Comparison of ENCODE assay signal across 20 cellular contexts in the genomic region with DNA sequence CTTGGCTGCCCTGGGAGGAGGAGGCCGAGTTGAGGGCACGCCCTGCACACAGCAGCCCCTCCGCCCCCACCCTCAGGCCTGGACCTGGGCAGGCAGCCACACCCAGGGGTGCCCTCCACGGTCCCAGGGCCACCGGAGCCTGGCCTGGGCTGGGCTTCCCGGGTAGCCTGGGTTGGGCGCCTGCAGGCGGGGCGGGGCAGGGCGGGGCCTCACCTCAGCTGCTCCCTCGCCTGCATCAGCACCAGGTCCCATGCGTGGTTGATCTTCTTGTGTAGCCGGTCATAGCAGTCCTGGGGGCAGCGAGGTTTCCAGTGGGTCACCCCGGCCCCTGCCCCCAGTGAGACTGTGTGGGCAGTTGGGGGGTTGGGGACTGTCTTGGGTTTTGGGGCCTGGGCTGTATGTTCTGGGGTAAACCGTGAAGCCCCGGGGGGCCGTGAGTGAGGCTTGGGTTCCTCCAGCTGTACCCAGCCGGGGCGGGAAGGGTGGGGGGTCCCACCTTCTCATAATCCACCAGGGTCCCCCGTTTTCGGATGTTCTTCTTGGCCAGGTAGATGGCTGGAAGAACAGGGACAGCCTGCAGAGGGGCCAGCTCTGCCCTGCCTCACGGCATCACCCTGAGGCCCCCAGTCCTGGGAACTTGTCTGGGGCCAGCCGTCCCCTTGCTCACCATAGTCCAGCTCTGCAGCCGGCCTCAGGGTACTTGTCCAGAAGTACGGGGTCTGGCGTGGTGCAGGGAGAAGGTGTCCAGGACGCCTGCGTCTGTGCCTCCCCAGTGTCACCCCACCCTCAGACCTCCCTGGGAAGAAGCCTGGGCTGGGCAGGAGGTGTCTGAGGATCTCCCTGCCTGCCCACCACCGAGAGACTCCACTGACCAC. TPM values are rescaled to one million over a fixed set of nuclear protein-coding genes. Genes with fewer than 3 reads are reported as not detected.
DNase-seq lines count a peak whose midpoint lies in the region; ATAC-seq, FAIRE-seq and TF ChIP-seq lines count a peak whose summit lies in the region.
"Had no signal": no experiment of that assay in that cellular context is flagged by ENCODE, and none has a peak within 500 bp of the region (broad histone marks: within the 10 kb centered on the region; RNA-seq: fewer than 3 reads in every experiment).

No MANE protein-coding gene starts in this region.

- intact Hi-C loops in lower lobe of right lung (cut with DNase I) = no loop called here

- H3K4me3 ChIP-seq in SJCRH30 = 0 out of 2 replicates have a peak overlapping the region, but pooled peaks have one; percentile 15
- H3K4me3 ChIP-seq in lower lobe of right lung = no peak overlapping the region
- H3K4me3 ChIP-seq in BE2C (ENCODE audit: low read depth, low read length) = no peak overlapping the region
- H3K4me3 ChIP-seq: GM23248 had no signal

- TF ChIP-seq CTCF in lower lobe of right lung (IDR thresholded peaks at IDR 0.05) (no peak), BE2C (IDR thresholded peaks at IDR 0.05; ENCODE audit: low read depth, low read length) (no peak)

- H3K4me1 ChIP-seq in SJCRH30 = no peaks in the 10 kb centered on the region; the same call in 1 of the 2 replicates
- peaks cover 8% of the 10 kb centered on the region for H3K4me1 ChIP-seq in lower lobe of right lung
- no peaks in the 10 kb centered on the region for H3K4me1 ChIP-seq in BE2C

- ATAC-seq in lower lobe of right lung = peak; percentile 1 to 3
- ATAC-seq: activated CD4-positive, CD25-positive, alpha-beta regulatory T cell treated with anti-CD3 and anti-CD28 coated beads, Interleukin-2, amount 50 U/mL, for 24 hours had no signal

- H3K9me3 ChIP-seq in SJCRH30 (replicated peaks) (no peaks in the 10 kb centered on the region), lower lobe of right lung (no peaks in the 10 kb centered on the region), BE2C (no peaks in the 10 kb centered on the region)
- H3K9me3 ChIP-seq: breast epithelium, heart left ventricle, right atrium auricular region had no signal

- H3K36me3 ChIP-seq in SJCRH30 (no peaks in the 10 kb centered on the region), lower lobe of right lung (no peaks in the 10 kb centered on the region), BE2C (no peaks in the 10 kb centered on the region)
- H3K36me3 ChIP-seq: breast epithelium, heart left ventricle, right atrium auricular region had no signal

- H3K27ac ChIP-seq in SJCRH30 (no peak overlapping the region), lower lobe of right lung (no peak overlapping the region)
- H3K27ac ChIP-seq: breast epithelium, GM23248, heart left ventricle, right atrium auricular region had no signal

- peak; percentile 49 for DNase-seq in Caki2 (ENCODE audit: low read depth)
- peak; percentile 83 for DNase-seq in HuH-7.5 (ENCODE audit: low spot score)
- no peak for DNase-seq in SJCRH30
- no peak for DNase-seq in lower lobe of right lung
- DNase-seq in NCI-H510A (lab: John Stamatoyannopoulos, UW) = no peak
- no peak for DNase-seq in GM12891 (ENCODE audit: insufficient read length, low spot score)
- DNase-seq in AG20443 (ENCODE audit: low spot score) = no peak
- DNase-seq in BE2C = no peak
- DNase-seq: cortex of kidney, GM23248, NCI-H2029 had no signal

- H3K27me3 ChIP-seq in SJCRH30 (no peaks in the 10 kb centered on the region), lower lobe of right lung (ENCODE audit: low read depth) (peaks cover 27% of the 10 kb centered on the region), BE2C (peaks cover 6% of the 10 kb centered on the region)
- H3K27me3 ChIP-seq: right atrium auricular region had no signal

- FAIRE-seq in GM12891 (lab: Jason Lieb, UNC) = no peak
- FAIRE-seq: endometrium, GM18507 had no signal

- in situ Hi-C loops in Caki2 (cut with HindIII; ENCODE audit: low pct_unique_long_range_greater_than_20kb, low sequenced_read_pairs) = no loop called here

- TF ChIP-seq POLR2A in GM12891 (IDR thresholded peaks at IDR 0.05; ENCODE audit: low read depth, low read length) = no peak

TF ChIP-seq in GM12891, 5 proteins besides CTCF, POLR2A, EP300 and RAD21:
- TF ChIP-seq POLR2AphosphoS5 (IDR thresholded peaks at IDR 0.05; ENCODE audit: low read depth, low read length) (no peak), TAF1 (IDR thresholded peaks at IDR 0.05; ENCODE audit: low read depth, low read length) (no peak), SPI1 (IDR thresholded peaks at IDR 0.05; ENCODE audit: low read depth, low read length) (no peak), POU2F2 (IDR thresholded peaks at IDR 0.05; ENCODE audit: low read depth, low read length) (no peak), PAX5 (IDR thresholded peaks at IDR 0.05; ENCODE audit: insufficient read depth, low read length, severe bottlenecking) (no peak)

RNA-seq across cellular contexts. Expression of gene RGS11, which starts 2.0 kb away (rescaled TPM):
- total RNA-seq in Caki2 (2014; rRNA removed; shearing (Covaris generic); ENCODE audit: low replicate concordance) = 1.1 and 3.6 TPM in 2 replicates
- not detected in 2 replicates for total RNA-seq in SJCRH30 (2014; rRNA removed; shearing (Covaris generic))
- 8.2 TPM for total RNA-seq in lower lobe of right lung
- 0.12 TPM for polyA plus RNA-seq in GM12891 (2012; ENCODE audit: low read depth, missing spikeins)
- polyA plus RNA-seq in BE2C (2012; ENCODE audit: insufficient read depth, insufficient read length, low read depth) = 29.9 TPM
- polyA plus RNA-seq: CD4-positive, alpha-beta memory T cell had no signal

RNA-seq across cellular contexts. Expression of gene ARHGDIG, which starts 6.6 kb away (rescaled TPM):
- total RNA-seq in Caki2 (2014; rRNA removed; shearing (Covaris generic); ENCODE audit: low replicate concordance) = not detected in 2 replicates
- total RNA-seq in SJCRH30 (2014; rRNA removed; shearing (Covaris generic)) = not detected in 2 replicates
- not detected for total RNA-seq in lower lobe of right lung
- 0.56 TPM for polyA plus RNA-seq in GM12891 (2012; ENCODE audit: low read depth, missing spikeins)
- 25.3 TPM for polyA plus RNA-seq in BE2C (2012; ENCODE audit: insufficient read depth, insufficient read length, low read depth)
- polyA plus RNA-seq: CD4-positive, alpha-beta memory T cell; liver had no signal

RNA-seq across cellular contexts. Expression of gene PDIA2, which starts 9.2 kb away (rescaled TPM):
- total RNA-seq in Caki2 (2014; rRNA removed; shearing (Covaris generic); ENCODE audit: low replicate concordance) = 0.74 TPM in 1 of 2 replicates, not detected in the other
- total RNA-seq in SJCRH30 (2014; rRNA removed; shearing (Covaris generic)) = 0.18 and 0.38 TPM in 2 replicates
- not detected for total RNA-seq in lower lobe of right lung
- 0.24 TPM for polyA plus RNA-seq in GM12891 (2012; ENCODE audit: low read depth, missing spikeins)
- 30.9 TPM for polyA plus RNA-seq in BE2C (2012; ENCODE audit: insufficient read depth, insufficient read length, low read depth)
- total RNA-seq: activated T-helper 2 cell treated with anti-CD3 and anti-CD28 coated beads, Interferon-gamma antibody, Interleukin-2, Interleukin-4, amounts not matched to agents 10 μg/mL and 5 μg/mL and 100 μg/mL, durations not matched to agents 14 hours and 24 hours and 36 hours; breast epithelium; CD4-positive, alpha-beta memory T cell; GM23248 had no signal
- polyA plus RNA-seq: CD4-positive, alpha-beta memory T cell; GM23248 had no signal

RNA-seq across cellular contexts. Expression of gene FAM234A, which starts 39.2 kb away (rescaled TPM):
- 168 and 231 TPM in 2 replicates for total RNA-seq in Caki2 (2014; rRNA removed; shearing (Covaris generic); ENCODE audit: low replicate concordance)
- 28.3 and 28.9 TPM in 2 replicates for total RNA-seq in SJCRH30 (2014; rRNA removed; shearing (Covaris generic))
- 51.7 TPM for total RNA-seq in lower lobe of right lung
- polyA plus RNA-seq in GM12891 (2012; ENCODE audit: low read depth, missing spikeins) = 34.1 TPM
- 92.3 TPM for polyA plus RNA-seq in BE2C (2012; ENCODE audit: insufficient read depth, insufficient read length, low read depth)

RNA-seq across cellular contexts. Expression of gene LUC7L, which starts 44.5 kb away (rescaled TPM):
- total RNA-seq in Caki2 (2014; rRNA removed; shearing (Covaris generic); ENCODE audit: low replicate concordance) = 30.2 and 32.7 TPM in 2 replicates
- total RNA-seq in SJCRH30 (2014; rRNA removed; shearing (Covaris generic)) = 38.0 and 47.4 TPM in 2 replicates
- total RNA-seq in lower lobe of right lung = 70.9 TPM
- polyA plus RNA-seq in GM12891 (2012; ENCODE audit: low read depth, missing spikeins) = 36.3 TPM
- polyA plus RNA-seq in BE2C (2012; ENCODE audit: insufficient read depth, insufficient read length, low read depth) = 147 TPM

Comparison
In these comparisons a context has a peak if more than half of its experiments do, and no peak if none do; other contexts are left out.
1. DNase-seq: peak in Caki2 (single experiment) and HuH-7.5 (single experiment); none in SJCRH30 (0 of 2), lower lobe of right lung (single experiment), NCI-H510A (single experiment), GM12891 (single experiment), AG20443 (single experiment) and BE2C (single experiment).